ENCODE assay signal across 9 cellular contexts in the genomic region with DNA sequence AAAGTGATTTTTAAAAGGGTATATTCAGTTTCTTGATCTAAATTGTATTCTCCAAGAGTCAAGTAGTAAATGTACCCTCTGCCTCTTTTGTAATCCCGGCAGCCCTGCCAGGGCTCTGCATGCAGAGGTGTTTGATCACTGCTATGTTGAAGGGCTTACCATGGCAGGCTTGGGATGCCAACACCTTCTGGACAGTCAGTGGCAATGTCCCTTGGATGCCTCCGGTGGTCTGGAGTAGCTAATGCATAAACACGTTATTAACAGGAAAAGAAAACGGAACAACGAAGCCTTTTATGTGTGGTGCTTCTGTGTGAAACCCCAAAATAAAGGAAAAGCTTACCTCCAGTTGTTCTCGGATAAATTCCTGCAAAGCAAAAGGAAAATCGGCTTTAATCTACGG. TPM values are rescaled to one million over a fixed set of nuclear protein-coding genes. Genes with fewer than 3 reads are reported as not detected.
A peak's percentile ranks its signal among the peaks of the same experiment; 100 is the strongest.
DNase-seq lines count a peak whose midpoint lies in the region; ATAC-seq and TF ChIP-seq lines count a peak whose summit lies in the region.
"Had no signal": no experiment of that assay in that cellular context is flagged by ENCODE, and none has a peak within 500 bp of the region (broad histone marks: within the 10 kb centered on the region; RNA-seq: fewer than 3 reads in every experiment).

No MANE protein-coding gene starts in this region.

- H4K5ac ChIP-seq in H9 (ENCODE audit: insufficient read length, low read depth, low read length), result no peak overlapping the region

- DNase-seq in H9, result peak; percentile 40
- DNase-seq in activated CD8-positive, alpha-beta T cell treated with anti-CD3 and anti-CD28 coated beads for 36 hours, result peak; percentile 26
- peak; percentile 5 for DNase-seq in iPS DF 6.9 (ENCODE audit: low read depth, low spot score)
- no peak for DNase-seq in vagina (ENCODE audit: extremely low spot score in 2 of 2)
- DNase-seq in G401 (ENCODE audit: low spot score), result no peak
- no peak for DNase-seq in mucosa of descending colon

- peaks cover 0 to 41% (median 24%) of the 10 kb centered on the region in 3 experiments; a peak in 5 of 7 replicates for H3K36me3 Mint-ChIP-seq in H9 (ENCODE audit: insufficient read depth in 1 of 3, low read depth in 3 of 3)
- peaks cover 25% of the 10 kb centered on the region for H3K36me3 Mint-ChIP-seq in activated CD8-positive, alpha-beta T cell treated with anti-CD3 and anti-CD28 coated beads for 36 hours (ENCODE audit: low read depth)

- H3K9me3 Mint-ChIP-seq in H9, result no peaks in the 10 kb centered on the region
- H3K9me3 Mint-ChIP-seq in activated CD8-positive, alpha-beta T cell treated with anti-CD3 and anti-CD28 coated beads for 36 hours, result no peaks in the 10 kb centered on the region

- H3K27me3 Mint-ChIP-seq in H9 (ENCODE audit: low read depth), result no peaks in the 10 kb centered on the region
- no peaks in the 10 kb centered on the region for H3K27me3 Mint-ChIP-seq in activated CD8-positive, alpha-beta T cell treated with anti-CD3 and anti-CD28 coated beads for 36 hours

- H2BK5ac ChIP-seq in H9 (ENCODE audit: insufficient read length, low read length), result no peak overlapping the region

- no peak overlapping the region for H2AK5ac ChIP-seq in H9 (ENCODE audit: insufficient read length, low read length)

- H3K27ac ChIP-seq in C4-2B, result no peak overlapping the region
- H3K27ac ChIP-seq in H9 (ENCODE audit: insufficient read length, low read depth, low read length), result no peak overlapping the region
- H3K27ac ChIP-seq in iPS DF 6.9 (ENCODE audit: low read length), result no peak overlapping the region
- no peak overlapping the region for H3K27ac ChIP-seq in vagina
- H3K27ac ChIP-seq: neutrophil had no signal

- no CpG with 5 or more reads among the region's 8 CpGs for WGBS in H9 (ENCODE audit: extremely low coverage, insufficient read length, low lambda C conversion rate)
- no CpG with 5 or more reads among the region's 8 CpGs for WGBS in iPS DF 6.9 (ENCODE audit: insufficient coverage, insufficient read length)

- H2BK12ac ChIP-seq in H9 (ENCODE audit: insufficient read length, low read depth, low read length), result no peak overlapping the region

- H3K27ac Mint-ChIP-seq in H9, result no peak overlapping the region
- no peak overlapping the region for H3K27ac Mint-ChIP-seq in activated CD8-positive, alpha-beta T cell treated with anti-CD3 and anti-CD28 coated beads for 36 hours

- H3K27me3 ChIP-seq in H9 (ENCODE audit: insufficient read depth, low read length) (no peaks in the 10 kb centered on the region), iPS DF 6.9 (ENCODE audit: control insufficient read depth, insufficient read depth, low read length) (no peaks in the 10 kb centered on the region), vagina (no peaks in the 10 kb centered on the region)
- H3K27me3 ChIP-seq: neutrophil had no signal

- H3K4me1 Mint-ChIP-seq in H9, result no peaks in the 10 kb centered on the region
- H3K4me1 Mint-ChIP-seq in activated CD8-positive, alpha-beta T cell treated with anti-CD3 and anti-CD28 coated beads for 36 hours (ENCODE audit: low read depth), result no peaks in the 10 kb centered on the region

- no peaks in the 10 kb centered on the region for H3K4me1 ChIP-seq in H9 (ENCODE audit: insufficient read depth, low read length)
- no peaks in the 10 kb centered on the region for H3K4me1 ChIP-seq in iPS DF 6.9 (ENCODE audit: control insufficient read depth, insufficient read depth, low read length)
- no peaks in the 10 kb centered on the region for H3K4me1 ChIP-seq in vagina
- no peaks in the 10 kb centered on the region for H3K4me1 ChIP-seq in mucosa of descending colon (ENCODE audit: low read depth)

- no peaks in the 10 kb centered on the region for H4K20me1 ChIP-seq in H9 (ENCODE audit: control insufficient read depth, insufficient read depth, insufficient read length)

- no peak overlapping the region for H3T11ph ChIP-seq in H9 (ENCODE audit: low read length)

- no peaks in the 10 kb centered on the region for H3K79me2 ChIP-seq in H9 (ENCODE audit: insufficient read depth, low read length)

- H3K56ac ChIP-seq in H9 (ENCODE audit: insufficient read length, low read depth, low read length), result no peak overlapping the region

- TF ChIP-seq CTCF in C4-2B (conservative IDR thresholded peaks at IDR 0.05), result peak; percentile 51
- peak; percentile 66 for TF ChIP-seq CTCF in H9 (conservative IDR thresholded peaks at IDR 0.05)
- peak; percentile 33 for TF ChIP-seq CTCF in activated CD8-positive, alpha-beta T cell treated with anti-CD3 and anti-CD28 coated beads for 36 hours (IDR thresholded peaks at IDR 0.05)
- TF ChIP-seq CTCF in vagina (IDR thresholded peaks at IDR 0.05), result peak in 1 of 3 experiments; percentile 5
- TF ChIP-seq CTCF in mucosa of descending colon (IDR thresholded peaks at IDR 0.05), result no peak

- no peak overlapping the region for H3K18ac ChIP-seq in H9 (ENCODE audit: insufficient read length, low read depth, low read length)

- H2BK120ac ChIP-seq in H9 (ENCODE audit: low read depth, low read length, poor library complexity, severe bottlenecking), result no peak overlapping the region

- H2BK15ac ChIP-seq in H9 (ENCODE audit: low read depth, low read length), result no peak overlapping the region

- POLR2A ChIA-PET in activated CD8-positive, alpha-beta T cell treated with anti-CD3 and anti-CD28 coated beads for 36 hours (lab: Charles Lee), result interaction anchor here (0.9 to 1.3 kb wide), 2 partner anchors 9 to 19 kb away, joined by 4 read pairs; no protein-coding TSS in a partner anchor

- no peak overlapping the region for H3K4me3 Mint-ChIP-seq in H9
- no peak overlapping the region for H3K4me3 Mint-ChIP-seq in activated CD8-positive, alpha-beta T cell treated with anti-CD3 and anti-CD28 coated beads for 36 hours

- H3K36me3 ChIP-seq in iPS DF 6.9 (ENCODE audit: control insufficient read depth, insufficient read depth, low read length) (no peaks in the 10 kb centered on the region), vagina (peaks cover 0 to 33% of the 10 kb centered on the region in 2 donors), mucosa of descending colon (ENCODE audit: low read depth) (no peaks in the 10 kb centered on the region)
- H3K36me3 ChIP-seq: neutrophil had no signal

- no peak overlapping the region for H4K8ac ChIP-seq in H9 (replicated peaks; ENCODE audit: insufficient read length, low read depth, low read length)

- CTCF ChIA-PET in activated CD8-positive, alpha-beta T cell treated with anti-CD3 and anti-CD28 coated beads for 36 hours (lab: Charles Lee), result interaction anchor here (0.6 to 3.7 kb wide), 12 partner anchors 10 to 80 kb away, joined by 3 to 11 read pairs (median 4); no protein-coding TSS in a partner anchor

- H2BK20ac ChIP-seq in H9 (ENCODE audit: low read depth, low read length, poor library complexity, severe bottlenecking), result no peak overlapping the region

- TF ChIP-seq POLR2A in vagina (IDR thresholded peaks at IDR 0.05), result no peak

- no peak overlapping the region for H3K4ac ChIP-seq in H9 (ENCODE audit: low read depth, low read length)

- no peak overlapping the region for H4K91ac ChIP-seq in H9 (ENCODE audit: insufficient read length, low read depth, low read length)

- no peak overlapping the region for H3K4me2 ChIP-seq in H9 (ENCODE audit: insufficient read depth, insufficient read length, low read length)

- no peak overlapping the region for H3K4me3 ChIP-seq in iPS DF 6.9 (ENCODE audit: low read length)
- no peak overlapping the region for H3K4me3 ChIP-seq in vagina
- no peak overlapping the region for H3K4me3 ChIP-seq in mucosa of descending colon

- no peak overlapping the region for H3K14ac ChIP-seq in H9 (ENCODE audit: insufficient read depth, low read length)

- in situ Hi-C loops in G401 (cut with HindIII; ENCODE audit: low sequenced_read_pairs), result no loop called here

- no peak overlapping the region for H3K9ac ChIP-seq in H9 (ENCODE audit: extremely low read depth, insufficient read length, low read length)

- no peaks in the 10 kb centered on the region for H3K9me3 ChIP-seq in H9 (ENCODE audit: control insufficient read depth, low read depth, low read length)
- no peaks in the 10 kb centered on the region for H3K9me3 ChIP-seq in iPS DF 6.9 (ENCODE audit: control insufficient read depth, insufficient read depth, low read length)
- H3K9me3 ChIP-seq in vagina, result no peaks in the 10 kb centered on the region
- H3K9me3 ChIP-seq in mucosa of descending colon, result no peaks in the 10 kb centered on the region
- H3K9me3 ChIP-seq: neutrophil had no signal

- intact Hi-C loops in activated CD8-positive, alpha-beta T cell treated with anti-CD3 and anti-CD28 coated beads for 36 hours (cut with micrococcal nuclease), result no loop called here
- intact Hi-C loops in vagina (cut with DNase I), result no loop called here
- intact Hi-C loops in mucosa of descending colon (cut with DNase I, micrococcal nuclease), result no loop called here

- H2AFZ ChIP-seq in H9 (ENCODE audit: low read length), result no peak overlapping the region

- no peaks in the 10 kb centered on the region for H3K79me1 ChIP-seq in H9 (ENCODE audit: insufficient read depth, low read depth, low read length, poor library complexity, severe bottlenecking)

- peak; percentile 58 for ATAC-seq in activated CD8-positive, alpha-beta T cell treated with anti-CD3 and anti-CD28 coated beads for 36 hours
- ATAC-seq in HG02840 (IDR thresholded peaks at IDR 0.05; ENCODE audit: low FRiP score, unreplicated experiment) (no peak), mucosa of descending colon (no peak)

- no peak overlapping the region for H3K23ac ChIP-seq in H9 (ENCODE audit: insufficient read length, low read depth, low read length)

- H3K23me2 ChIP-seq in H9 (ENCODE audit: insufficient read length, low read depth, low read length, poor library complexity, severe bottlenecking), result no peaks in the 10 kb centered on the region

RNA-seq across cellular contexts. Expression of a gene that starts 19.9 kb away (rescaled TPM):
- 48.3 and 53.4 TPM in 2 replicates for total RNA-seq in H9 (2021)
- total RNA-seq in activated CD8-positive, alpha-beta T cell treated with anti-CD3 and anti-CD28 coated beads for 36 hours, result 10 to 100 TPM; 50.5 to 51.9 TPM
- total RNA-seq in vagina, result 22.8 TPM
- 48.6 and 88.4 TPM in 2 replicates for total RNA-seq in G401 (2014; rRNA removed; shearing (Covaris generic))
- total RNA-seq in mucosa of descending colon, result 10 to 100 TPM; 40.6 to 50.9 (median 46.3) TPM

RNA-seq across cellular contexts. Expression of a gene that starts 28.6 kb away (rescaled TPM):
- total RNA-seq in H9 (2021) (21.0 and 23.0 TPM in 2 replicates), vagina (32.9 TPM), mucosa of descending colon (10 to 100 TPM; 22.2 to 40.8 (median 26.2) TPM)
- total RNA-seq in activated CD8-positive, alpha-beta T cell treated with anti-CD3 and anti-CD28 coated beads for 36 hours, result 10 to 100 TPM; 26.8 to 29.0 TPM
- total RNA-seq in G401 (2014; rRNA removed; shearing (Covaris generic)), result 11.1 and 21.0 TPM in 2 replicates

RNA-seq across cellular contexts. Expression of a gene that starts 41.2 kb away (rescaled TPM):
- total RNA-seq in H9 (2021) (15.5 and 18.9 TPM in 2 replicates), vagina (32.4 TPM), mucosa of descending colon (10 to 100 TPM; 18.5 to 26.5 (median 20.3) TPM)
- total RNA-seq in activated CD8-positive, alpha-beta T cell treated with anti-CD3 and anti-CD28 coated beads for 36 hours, result 10 to 100 TPM; 33.9 to 38.6 TPM
- 11.9 and 18.7 TPM in 2 replicates for total RNA-seq in G401 (2014; rRNA removed; shearing (Covaris generic))

RNA-seq across cellular contexts. Expression of a gene that starts 46.8 kb away (rescaled TPM):
- total RNA-seq in H9 (2021), result 1.4 and 1.5 TPM in 2 replicates
- under 1 TPM; 0.41 to 0.45 TPM for total RNA-seq in activated CD8-positive, alpha-beta T cell treated with anti-CD3 and anti-CD28 coated beads for 36 hours
- total RNA-seq in vagina, result not detected
- 2.1 TPM in 1 of 2 replicates, not detected in the other for total RNA-seq in G401 (2014; rRNA removed; shearing (Covaris generic))
- total RNA-seq in mucosa of descending colon, result 1 to 10 TPM; 4.0 to 4.8 (median 4.7) TPM

Comparison
In these comparisons a context has a peak if more than half of its experiments do, and no peak if none do; other contexts are left out.
1. DNase-seq: peak in H9 (single experiment), activated CD8-positive, alpha-beta T cell treated with anti-CD3 and anti-CD28 coated beads for 36 hours (single experiment) and iPS DF 6.9 (single experiment); none in vagina (0 of 2), G401 (single experiment) and mucosa of descending colon (0 of 3).